In genomic region chr3:190222360-190222759, GRCh38 we compare ENCODE assay signal across 31 cellular contexts.
DNase-seq lines count a peak whose midpoint lies in the region; ATAC-seq and TF ChIP-seq lines count a peak whose summit lies in the region.
"Had no signal": no experiment of that assay in that cellular context is flagged by ENCODE, and none has a peak within 500 bp of the region (broad histone marks: within the 10 kb centered on the region; RNA-seq: fewer than 3 reads in every experiment).

No MANE protein-coding gene starts in this region.

- H3K9me3 ChIP-seq in right cardiac atrium (ENCODE audit: control insufficient read depth, low read length) = no peaks in the 10 kb centered on the region
- peaks cover 3% of the 10 kb centered on the region for H3K9me3 ChIP-seq in aorta (ENCODE audit: control insufficient read depth, low read length)
- H3K9me3 ChIP-seq in uterus = no peaks in the 10 kb centered on the region
- H3K9me3 ChIP-seq: A549, BE2C, Caco-2 had no signal

- WGBS in right cardiac atrium = 72% methylated on average over 3 of the region's 3 CpGs
- 51 to 66% methylated on average over 3 of the region's 3 CpGs for WGBS in aorta, 2 donors

- DNase-seq in right cardiac atrium (peak in 2 of 3 donors; percentile 46), left ventricle myocardium superior (no peak), sciatic nerve (ENCODE audit: low spot score) (no peak), aorta (no peak), uterus (no peak), OCI-M1 (lab: John Stamatoyannopoulos, UW) (no peak)
- DNase-seq: 8988T; ACHN; AML-193; BE2C; C1 segment of cervical spinal cord; Caco-2; Calu3; CD4-positive, alpha-beta memory T cell; CD4-positive, alpha-beta T cell; CD4-positive, CD25-positive, alpha-beta regulatory T cell; CD8-positive, alpha-beta memory T cell; CD8-positive, alpha-beta T cell; COR-L47; DMS 273 treated with DMSO at 0.1 percent for 48 hours; DMS153; DMS53; DMS79; DMS79 treated with DMSO at 0.1 percent for 48 hours; DND-41; EL had no signal

- no peaks in the 10 kb centered on the region for H3K36me3 ChIP-seq in aorta (ENCODE audit: control insufficient read depth in 1 of 2, insufficient read depth in 2 of 2, low read length in 1 of 2)
- H3K36me3 ChIP-seq in uterus = no peaks in the 10 kb centered on the region
- H3K36me3 ChIP-seq: BE2C; BLaER1; BLaER1 treated with 17β-estradiol and CSF1 and Interleukin-3, amounts not matched to agents 10 nM and 100 nM had no signal

- no peak for TF ChIP-seq POLR2A in uterus (IDR thresholded peaks at IDR 0.05)

- no peaks in the 10 kb centered on the region for H3K4me1 ChIP-seq in right cardiac atrium (ENCODE audit: control insufficient read depth, insufficient read depth, low read length)
- H3K4me1 ChIP-seq in aorta (ENCODE audit: control insufficient read depth in 1 of 2, insufficient read depth in 2 of 2, low read length in 2 of 2) = no peaks in the 10 kb centered on the region
- no peaks in the 10 kb centered on the region for H3K4me1 ChIP-seq in uterus
- H3K4me1 ChIP-seq: A549, BE2C, BLaER1, Caco-2 had no signal

- TF ChIP-seq CTCF in uterus (IDR thresholded peaks at IDR 0.05) = no peak

- intact Hi-C loops in right cardiac atrium (cut with DNase I) (loop anchor here in 1 of 4 donors (10.0 kb wide), 1 partner anchor 102 kb away; the partner anchor contains the start of gene CLDN1), left ventricle myocardium superior (cut with micrococcal nuclease) (no loop called here), sciatic nerve (cut with DNase I) (no loop called here), aorta (cut with DNase I) (loop anchor here (2.0 to 10.0 kb wide), 2 partner anchors 100 to 202 kb away; partner anchors contain the start of gene CLDN1 (in 1 of the 2)), uterus (cut with DNase I; ENCODE audit: low total_unique reads) (no loop called here)

- H3K27me3 ChIP-seq in right cardiac atrium (ENCODE audit: control insufficient read depth, insufficient read depth) = no peaks in the 10 kb centered on the region
- H3K27me3 ChIP-seq in aorta (ENCODE audit: control insufficient read depth in 1 of 2, insufficient read depth in 2 of 2, low read length in 1 of 2) = no peaks in the 10 kb centered on the region
- H3K27me3 ChIP-seq in uterus = no peaks in the 10 kb centered on the region
- H3K27me3 ChIP-seq: BE2C; BLaER1; BLaER1 treated with 17β-estradiol and CSF1 and Interleukin-3, amounts not matched to agents 10 nM and 100 nM had no signal

- peak; percentile 41 to 50 for ATAC-seq in right cardiac atrium
- ATAC-seq in left ventricle myocardium superior = no peak
- ATAC-seq in sciatic nerve = peak; percentile 21
- ATAC-seq in aorta (ENCODE audit: low FRiP score) = peak; percentile 19
- ATAC-seq: A549; CD8-positive, alpha-beta T cell had no signal

- H3K27ac ChIP-seq in right cardiac atrium (ENCODE audit: low read length) (no peak overlapping the region), aorta (ENCODE audit: low read depth in 1 of 2, low read length in 2 of 2) (no peak overlapping the region), uterus (no peak overlapping the region)
- H3K27ac ChIP-seq: 22Rv1; A549; BLaER1; BLaER1 treated with 17β-estradiol and CSF1 and Interleukin-3, amounts not matched to agents 10 nM and 100 nM; C4-2B had no signal

- H3K4me3 ChIP-seq in right cardiac atrium (ENCODE audit: low read length) (no peak overlapping the region), aorta (ENCODE audit: low read length in 2 of 2) (no peak overlapping the region), uterus (no peak overlapping the region)
- H3K4me3 ChIP-seq: A549; BLaER1; BLaER1 treated with 17β-estradiol and CSF1 and Interleukin-3, amounts not matched to agents 10 nM and 100 nM had no signal

Comparison
In these comparisons a context has a peak if more than half of its experiments do, and no peak if none do; other contexts are left out.
1. DNase-seq: peak in right cardiac atrium (2 of 3); none in left ventricle myocardium superior (single experiment), sciatic nerve (single experiment), aorta (0 of 2), uterus (0 of 2) and OCI-M1 (single experiment).
2. intact Hi-C loops: an anchor here in aorta (2.0 to 10.0 kb wide); none called in left ventricle myocardium superior, sciatic nerve and uterus.